Comparison of ENCODE assay signal across 21 cellular contexts in the genomic region with DNA sequence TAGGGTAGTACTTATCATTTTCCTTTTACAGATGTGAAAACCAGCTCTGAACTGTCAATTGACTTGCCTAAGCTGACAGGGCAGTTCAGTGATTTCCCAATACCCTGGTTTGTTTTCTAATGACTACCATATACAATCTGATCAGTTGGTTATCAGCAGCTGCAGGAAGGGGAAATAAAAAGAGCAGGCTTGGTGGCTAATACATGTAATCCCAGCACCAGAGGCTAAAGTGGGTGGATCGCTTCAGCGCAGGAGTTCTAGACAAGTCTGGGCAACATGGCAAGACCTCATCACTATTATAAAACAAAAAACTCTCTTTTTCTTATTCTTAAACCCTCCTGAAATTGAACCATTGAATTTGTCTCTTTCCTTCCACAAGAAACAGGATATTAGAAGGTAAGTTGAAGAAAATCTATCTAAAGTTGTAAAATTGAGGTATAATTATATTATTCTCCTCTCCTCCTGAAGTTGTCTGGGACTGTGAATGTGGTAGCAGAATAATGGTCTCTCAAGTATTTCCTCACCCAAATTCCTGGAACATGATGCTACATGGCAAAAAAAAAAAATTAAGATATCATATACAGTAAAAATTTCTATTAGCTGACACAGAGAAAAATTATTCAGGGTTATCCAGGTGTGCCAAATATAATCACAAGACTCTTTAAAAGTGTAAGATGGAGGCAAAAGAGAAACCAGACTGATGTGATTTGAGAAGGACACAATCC.
"Had no signal": no experiment of that assay in that cellular context is flagged by ENCODE, and none has a peak within 500 bp of the region (broad histone marks: within the 10 kb centered on the region; RNA-seq: fewer than 3 reads in every experiment).

No MANE protein-coding gene starts in this region.

- DNase-seq: activated CD4-positive, alpha-beta memory T cell treated with anti-CD3 and anti-CD28 coated beads for 36 hours; activated CD4-positive, alpha-beta T cell treated with anti-CD3 and anti-CD28 coated beads for 48 hours; activated naive CD4-positive, alpha-beta T cell treated with anti-CD3 and anti-CD28 coated beads for 36 hours; activated naive CD8-positive, alpha-beta T cell treated with anti-CD3 and anti-CD28 coated beads, Interleukin-2, amount 10 ng/mL, durations not matched to agents 7 days and 5 days; activated T-cell treated with anti-CD3 and anti-CD28 coated beads, Interleukin-2, amount 50 U/mL, for 48 hours; body of pancreas; endodermal cell; foreskin melanocyte; glutamatergic neuron; immature natural killer cell; left ventricle myocardium superior; nephron progenitor cell; right lobe of liver; small intestine; stimulated activated CD4-positive, alpha-beta T cell treated with anti-CD3 and anti-CD28 coated beads, Interleukin-15, amount 100 ng/mL, for 24 hours; stomach had no signal

- H3K4me1 ChIP-seq: body of pancreas, right lobe of liver, stomach, suprapubic skin, tibial nerve had no signal

- H3K9me3 ChIP-seq: body of pancreas, right lobe of liver, stomach, suprapubic skin, tibial nerve had no signal

- H3K4me3 ChIP-seq: body of pancreas, coronary artery, hepatocyte, right lobe of liver, stomach, suprapubic skin, tibial nerve had no signal

- H3K27ac ChIP-seq: body of pancreas, coronary artery, hepatocyte, right lobe of liver, stomach, suprapubic skin, tibial nerve had no signal

- H3K36me3 ChIP-seq: right lobe of liver, stomach, suprapubic skin, tibial nerve had no signal

- H3K4me2 ChIP-seq: hepatocyte had no signal

- ATAC-seq: body of pancreas; left ventricle myocardium superior; right lobe of liver; stimulated activated memory B cell treated with anti-CD40 and anti-IgM and Interleukin-4, amounts not matched to agents 10 μg/mL and 1 μg/mL and 100 μg/mL, for 72 hours had no signal

- H3K79me2 ChIP-seq: hepatocyte had no signal

- H3K27me3 ChIP-seq: body of pancreas, hepatocyte, right lobe of liver, stomach, suprapubic skin, tibial nerve had no signal
